13 cellular contexts compared by ENCODE assay signal in genomic region chr17:82269882-82270500, GRCh38. TPM values are rescaled to one million over a fixed set of nuclear protein-coding genes. Genes with fewer than 3 reads are reported as not detected.
DNase-seq lines count a peak whose midpoint lies in the region; ATAC-seq and TF ChIP-seq lines count a peak whose summit lies in the region.
"Had no signal": no experiment of that assay in that cellular context is flagged by ENCODE, and none has a peak within 500 bp of the region (broad histone marks: within the 10 kb centered on the region; RNA-seq: fewer than 3 reads in every experiment).

No MANE protein-coding gene starts in this region.

- H3K36me3 ChIP-seq in CD8-positive, alpha-beta T cell (ENCODE audit: insufficient read depth, low read length) = peaks cover 23% of the 10 kb centered on the region
- peaks cover 3 to 45% of the 10 kb centered on the region in 2 donors for H3K36me3 ChIP-seq in psoas muscle (ENCODE audit: insufficient read depth in 1 of 2, low read depth in 1 of 2)

- peak overlapping the region; percentile 54 for H3K4me3 Mint-ChIP-seq in CD8-positive, alpha-beta T cell
- H3K4me3 Mint-ChIP-seq in endothelial cell (ENCODE audit: unreplicated experiment) = peak overlapping the region; percentile 79

- H3K27me3 Mint-ChIP-seq in CD8-positive, alpha-beta T cell (ENCODE audit: low read depth) = no peaks in the 10 kb centered on the region
- peaks cover 16% of the 10 kb centered on the region for H3K27me3 Mint-ChIP-seq in endothelial cell (ENCODE audit: unreplicated experiment)

- no peaks in the 10 kb centered on the region for H3K9me3 Mint-ChIP-seq in CD8-positive, alpha-beta T cell
- no peaks in the 10 kb centered on the region for H3K9me3 Mint-ChIP-seq in endothelial cell (ENCODE audit: unreplicated experiment)

- H3K27me3 ChIP-seq in CD8-positive, alpha-beta T cell (ENCODE audit: insufficient read depth, low read length) = no peaks in the 10 kb centered on the region
- H3K27me3 ChIP-seq in psoas muscle (ENCODE audit: insufficient read depth in 3 of 3, low read length in 2 of 3) = no peaks in the 10 kb centered on the region

- ATAC-seq in CD8-positive, alpha-beta T cell = peak; percentile 13
- ATAC-seq in psoas muscle (no peak), GM19351 (IDR thresholded peaks at IDR 0.05; ENCODE audit: unreplicated experiment) (no peak)

- WGBS in psoas muscle, 3 donors = 66 to 77% (median 68%) methylated on average over 13 of the region's 13 CpGs

- H3K4me1 ChIP-seq in CD8-positive, alpha-beta T cell (ENCODE audit: insufficient read depth, low read length) = peaks cover 66% of the 10 kb centered on the region
- peaks cover 72% of the 10 kb centered on the region for H3K4me1 ChIP-seq in psoas muscle

- peaks cover 68% of the 10 kb centered on the region for H3K4me1 Mint-ChIP-seq in CD8-positive, alpha-beta T cell (ENCODE audit: low read depth)
- peaks cover 24% of the 10 kb centered on the region for H3K4me1 Mint-ChIP-seq in endothelial cell (ENCODE audit: unreplicated experiment)

- H3K27ac Mint-ChIP-seq in CD8-positive, alpha-beta T cell = peak overlapping the region; percentile 92
- H3K27ac Mint-ChIP-seq in endothelial cell (ENCODE audit: unreplicated experiment) = peak overlapping the region; percentile 67

- H3K4me3 ChIP-seq in CD8-positive, alpha-beta T cell (ENCODE audit: low read depth, low read length) = peak overlapping the region; percentile 5
- no peak overlapping the region for H3K4me3 ChIP-seq in psoas muscle

- CTCF ChIA-PET in CD8-positive, alpha-beta T cell (lab: Charles Lee) = interaction anchor here (1.0 to 1.9 kb wide), 2 partner anchors 27 to 51 kb away, joined by 3 to 4 read pairs; no protein-coding TSS in a partner anchor

- DNase-seq in CD8-positive, alpha-beta T cell = peak in 2 of 7 experiments; percentile 36 to 46
- no peak for DNase-seq in endothelial cell (ENCODE audit: low spot score)
- DNase-seq in psoas muscle = no peak
- DNase-seq in OCI-M1 (lab: John Stamatoyannopoulos, UW) = no peak
- no peak for DNase-seq in DMS 273 (lab: John Stamatoyannopoulos, UW; ENCODE audit: unreplicated experiment)
- no peak for DNase-seq in kidney glomerular epithelial cell (lab: John Stamatoyannopoulos, UW)
- DNase-seq: activated CD4-positive, alpha-beta T cell treated with anti-CD3 and anti-CD28 coated beads, Interleukin-2, amount 50 U/mL, for 1 hour; hippocampal formation; NCI-H1092 treated with DMSO at 0.1 percent for 48 hours; stimulated activated CD4-positive, alpha-beta T cell treated with anti-CD3 and anti-CD28 coated beads, Interleukin-2, amount 100 ng/mL, for 48 hours had no signal

- peak overlapping the region; percentile 20 for H3K27ac ChIP-seq in CD8-positive, alpha-beta T cell (ENCODE audit: low read depth, low read length)
- peak overlapping the region; percentile 95; the same call in 1 of the 2 replicates for H3K27ac ChIP-seq in VCaP
- H3K27ac ChIP-seq in psoas muscle = peak overlapping the region; percentile 81

- H3K36me3 Mint-ChIP-seq in CD8-positive, alpha-beta T cell = peaks cover 68% of the 10 kb centered on the region
- peaks cover 40% of the 10 kb centered on the region for H3K36me3 Mint-ChIP-seq in endothelial cell (ENCODE audit: low read depth, unreplicated experiment)

- TF ChIP-seq CTCF in CD8-positive, alpha-beta T cell (IDR thresholded peaks at IDR 0.05) = no peak
- TF ChIP-seq CTCF in VCaP (conservative IDR thresholded peaks at IDR 0.05) = no peak
- no peak for TF ChIP-seq CTCF in endothelial cell (IDR thresholded peaks at IDR 0.05; ENCODE audit: unreplicated experiment)
- TF ChIP-seq CTCF in psoas muscle (IDR thresholded peaks at IDR 0.05) = no peak

- intact Hi-C loops in CD8-positive, alpha-beta T cell (cut with DNase I, micrococcal nuclease) = loop anchor here in 1 of 2 experiments (2.0 kb wide), 1 partner anchor 13 kb away; no protein-coding TSS in a partner anchor
- intact Hi-C loops in psoas muscle (cut with DNase I) = loop anchor here in 1 of 2 donors (2.0 to 5.0 kb wide), 2 partner anchors 21 to 33 kb away; no protein-coding TSS in a partner anchor

- POLR2A ChIA-PET in CD8-positive, alpha-beta T cell (lab: Charles Lee) = interaction anchor here (0.9 to 1.3 kb wide), 3 partner anchors 23 to 35 kb away, joined by 3 read pairs; no protein-coding TSS in a partner anchor

- H3K9me3 ChIP-seq in CD8-positive, alpha-beta T cell (ENCODE audit: low read length) = no peaks in the 10 kb centered on the region
- no peaks in the 10 kb centered on the region for H3K9me3 ChIP-seq in psoas muscle

RNA-seq across cellular contexts. Expression of gene CSNK1D, which starts 3.5 kb away (rescaled TPM):
- total RNA-seq in CD8-positive, alpha-beta T cell = 100 to 1,000 TPM; 369 to 393 TPM
- 149 TPM for total RNA-seq in endothelial cell (ENCODE audit: unreplicated experiment)
- total RNA-seq in psoas muscle = 100 to 1,000 TPM in 3 of 4 donors, 10 to 100 TPM in 1; 73.5 to 139 (median 116) TPM
- 100 to 1,000 TPM in 1 of 3 donors, 10 to 100 TPM in 2; 74.3 to 124 (median 92.7) TPM for polyA plus RNA-seq in psoas muscle

RNA-seq across cellular contexts. Expression of gene SLC16A3, which starts 41.1 kb away (rescaled TPM):
- total RNA-seq in CD8-positive, alpha-beta T cell = 100 to 1,000 TPM in 1 of 2 experiments, 10 to 100 TPM in 1; 94.0 to 103 TPM
- total RNA-seq in endothelial cell (ENCODE audit: unreplicated experiment) (76.2 TPM), psoas muscle (100 to 1,000 TPM in 2 of 4 donors, 10 to 100 TPM in 2; 18.6 to 182 (median 70.1) TPM)
- 100 to 1,000 TPM; 102 to 263 (median 128) TPM for polyA plus RNA-seq in psoas muscle

RNA-seq across cellular contexts. Expression of gene CD7, which starts 47.4 kb away (rescaled TPM):
- total RNA-seq in CD8-positive, alpha-beta T cell = 100 to 1,000 TPM; 369 to 385 TPM
- not detected for total RNA-seq in endothelial cell (ENCODE audit: unreplicated experiment)
- under 1 TPM in 3 of 4 donors, not detected in 1; 0.18 to 0.81 (median 0.71) TPM for total RNA-seq in psoas muscle
- polyA plus RNA-seq in psoas muscle = under 1 TPM; 0.13 to 0.19 (median 0.16) TPM
- polyA plus RNA-seq: neural cell had no signal

RNA-seq across cellular contexts. Expression of gene CCDC57, which starts 57.3 kb away (rescaled TPM):
- total RNA-seq in CD8-positive, alpha-beta T cell = 100 to 1,000 TPM; 175 to 184 TPM
- total RNA-seq in endothelial cell (ENCODE audit: unreplicated experiment) = 37.2 TPM
- total RNA-seq in psoas muscle = 10 to 100 TPM; 10.2 to 15.3 (median 12.4) TPM
- polyA plus RNA-seq in psoas muscle = 10 to 100 TPM in 1 of 3 donors, 1 to 10 TPM in 2; 7.2 to 11.1 (median 8.6) TPM

Comparison
In these comparisons a context has a peak if more than half of its experiments do, and no peak if none do; other contexts are left out.
1. H3K27ac ChIP-seq: peak in every context shown above with its lines; median percentile 95 in VCaP; 81 in psoas muscle; 20 in CD8-positive, alpha-beta T cell.
2. RNA of gene CD7, which starts 47.4 kb away (total RNA-seq): 369 to 385 TPM in CD8-positive, alpha-beta T cell; 0.18 to 0.81 TPM in psoas muscle and not detected in endothelial cell (single experiment); every median in the first group is over 100 times any median in the second.